Comparison of ENCODE assay signal across 8 cellular contexts in genomic region chr1:44631647-44632510, GRCh38. TPM values are rescaled to one million over a fixed set of nuclear protein-coding genes. Genes with fewer than 3 reads are reported as not detected.
DNase-seq lines count a peak whose midpoint lies in the region; ATAC-seq lines count a peak whose summit lies in the region.

No MANE protein-coding gene starts in this region.

- peak overlapping the region; percentile 86 for H3K27ac ChIP-seq in ACC112 (ENCODE audit: low read depth, low read length)

- H3K36me3 ChIP-seq in ACC112 (ENCODE audit: insufficient read depth, low read length), result peaks cover 5% of the 10 kb centered on the region; the same call in 1 of the 2 replicates

- peaks cover 23% of the 10 kb centered on the region for H3K79me2 ChIP-seq in ACC112 (ENCODE audit: control insufficient read depth, insufficient read depth, low read length, unreplicated experiment)

- no peaks in the 10 kb centered on the region for H3K27me3 ChIP-seq in ACC112 (ENCODE audit: insufficient read depth, low read length)

- peaks cover 34% of the 10 kb centered on the region for H3K4me1 ChIP-seq in ACC112 (ENCODE audit: control insufficient read depth, insufficient read depth, low read length, unreplicated experiment)

- H3K4me3 ChIP-seq in ACC112 (ENCODE audit: low read depth, low read length), result peak overlapping the region; percentile 84

- DNase-seq in NCI-H226 (peak; percentile 78), cerebellum (ENCODE audit: low spot score) (peak; percentile 93), kidney tubule cell (ENCODE audit: low spot score) (peak; percentile 88)
- peak; percentile 82 to 88 for DNase-seq in activated CD4-positive, alpha-beta T cell treated with anti-CD3 and anti-CD28 coated beads for 24 hours (ENCODE audit: low read depth in 2 of 2)
- DNase-seq in stimulated activated CD4-positive, alpha-beta T cell treated with anti-CD3 and anti-CD28 coated beads, Interleukin-1b, Interleukin-23, amount 100 ng/mL, for 1 hour (ENCODE audit: low read depth in 2 of 2), result peak; percentile 66 to 85

- H2AFZ ChIP-seq in ACC112 (ENCODE audit: low read length, unreplicated experiment), result peak overlapping the region; percentile 92

- ATAC-seq in GM18870 (IDR thresholded peaks at IDR 0.05; ENCODE audit: unreplicated experiment) (peak; percentile 39), HG03108 (IDR thresholded peaks at IDR 0.05; ENCODE audit: unreplicated experiment) (peak; percentile 66)

RNA-seq across cellular contexts. Expression of gene TMEM53, which starts 42.4 kb away (rescaled TPM):
- 4.7 TPM for total RNA-seq in cerebellum

RNA-seq across cellular contexts. Expression of gene ARMH1, which starts 42.6 kb away (rescaled TPM):
- total RNA-seq in cerebellum, result 5.2 TPM

Comparison
In these comparisons a context has a peak if more than half of its experiments do, and no peak if none do; other contexts are left out.
1. Peak in every context shown above with its lines: DNase-seq, ATAC-seq, H3K4me3 ChIP-seq and H3K27ac ChIP-seq.